Comparison of ENCODE assay signal across 1 cellular context in genomic region chr14:34363733-34364134, GRCh38.
TF ChIP-seq lines count a peak whose summit lies in the region.

No MANE protein-coding gene starts in this region.

TF ChIP-seq in GM23338, 12 proteins besides CTCF, POLR2A, EP300 and RAD21 (continued from another document):
- TF ChIP-seq REST (IDR thresholded peaks at IDR 0.05; ENCODE audit: unreplicated experiment) (no peak), EZH2 (IDR thresholded peaks at IDR 0.05; ENCODE audit: low read depth, unreplicated experiment) (no peak), STAT1 (IDR thresholded peaks at IDR 0.05; ENCODE audit: unreplicated experiment) (no peak)
